ENCODE assay signal across 8 cellular contexts in genomic region chr1:68191717-68192116, GRCh38. TPM values are rescaled to one million over a fixed set of nuclear protein-coding genes. Genes with fewer than 3 reads are reported as not detected.
"Had no signal": no experiment of that assay in that cellular context is flagged by ENCODE, and none has a peak within 500 bp of the region (broad histone marks: within the 10 kb centered on the region; RNA-seq: fewer than 3 reads in every experiment).

No MANE protein-coding gene starts in this region.

- H3K9ac ChIP-seq: KMS-11 had no signal

- H3K9me3 Mint-ChIP-seq: GM23338, H9, HFFc6 had no signal

- DNase-seq: H9, HCEC 1CT, HFFc6, KBM-7 had no signal

- H3K27ac ChIP-seq: HL-60, KMS-11 had no signal

- ATAC-seq: GM23338 had no signal

- H3K4me1 Mint-ChIP-seq: GM23338, H9, IgD-negative memory B cell had no signal

- H3K4me2 ChIP-seq: GM23338, KMS-11 had no signal

- H3K4me3 ChIP-seq: GM23338 had no signal

- H2AFZ ChIP-seq: GM23338 had no signal

- H3K27ac Mint-ChIP-seq: GM23338, H9, HFFc6, IgD-negative memory B cell had no signal

- H3K27me3 Mint-ChIP-seq: IgD-negative memory B cell had no signal

- H3K4me3 Mint-ChIP-seq: GM23338, H9, HFFc6, IgD-negative memory B cell had no signal

RNA-seq across cellular contexts. Expression of gene WLS, which starts 40.6 kb away (rescaled TPM):
- polyA plus RNA-seq: IgD-negative memory B cell had no signal
